In the genomic region with DNA sequence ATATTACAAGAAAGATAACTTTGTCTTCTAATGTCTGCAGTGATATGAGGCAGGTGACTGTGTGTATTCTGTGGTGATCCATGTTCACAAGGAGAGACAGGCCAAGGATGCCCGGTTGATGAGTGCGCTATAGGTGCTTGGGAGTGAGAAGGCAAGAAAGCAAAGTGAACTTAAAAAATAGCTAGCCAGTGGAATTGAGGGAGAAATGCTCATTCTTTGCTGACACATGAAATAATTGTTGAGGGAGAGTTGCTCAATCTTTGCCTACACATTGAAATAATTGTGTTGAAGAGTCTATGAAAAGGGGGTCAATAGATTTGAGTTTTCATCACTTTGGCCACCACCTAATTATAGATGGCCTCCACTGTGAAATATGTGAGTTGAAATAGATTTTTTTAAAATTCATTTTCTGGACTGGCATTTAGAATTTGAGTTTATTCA, we compare ENCODE assay signal across 14 cellular contexts.
DNase-seq lines count a peak whose midpoint lies in the region; ATAC-seq and TF ChIP-seq lines count a peak whose summit lies in the region.
"Had no signal": no experiment of that assay in that cellular context is flagged by ENCODE, and none has a peak within 500 bp of the region (broad histone marks: within the 10 kb centered on the region; RNA-seq: fewer than 3 reads in every experiment).

No MANE protein-coding gene starts in this region.

- peaks cover 58% of the 10 kb centered on the region for H3K27me3 Mint-ChIP-seq in activated CD8-positive, alpha-beta memory T cell treated with anti-CD3 and anti-CD28 coated beads, Interleukin-2, amount 10 ng/mL, durations not matched to agents 7 days and 5 days
- H3K27me3 Mint-ChIP-seq in activated naive CD8-positive, alpha-beta T cell = no peaks in the 10 kb centered on the region
- no peaks in the 10 kb centered on the region for H3K27me3 Mint-ChIP-seq in osteocyte (ENCODE audit: unreplicated experiment)

- intact Hi-C loops in psoas muscle (cut with DNase I) = no loop called here

- H3K4me3 Mint-ChIP-seq in activated CD8-positive, alpha-beta memory T cell treated with anti-CD3 and anti-CD28 coated beads, Interleukin-2, amount 10 ng/mL, durations not matched to agents 7 days and 5 days = no peak overlapping the region
- peak overlapping the region; percentile 1 for H3K4me3 Mint-ChIP-seq in activated naive CD8-positive, alpha-beta T cell
- no peak overlapping the region for H3K4me3 Mint-ChIP-seq in osteocyte (ENCODE audit: unreplicated experiment)

- no peaks in the 10 kb centered on the region for H3K4me1 ChIP-seq in psoas muscle
- H3K4me1 ChIP-seq: SJSA1 had no signal

- 96 to 100% (median 96%) methylated on average over 2 of the region's 2 CpGs for WGBS in psoas muscle, 3 donors

- no peaks in the 10 kb centered on the region for H3K36me3 ChIP-seq in psoas muscle (ENCODE audit: insufficient read depth in 1 of 2, low read depth in 1 of 2)

- TF ChIP-seq CTCF in osteocyte (IDR thresholded peaks at IDR 0.05) = no peak
- no peak for TF ChIP-seq CTCF in psoas muscle (IDR thresholded peaks at IDR 0.05)

- peaks cover 23% of the 10 kb centered on the region for H3K36me3 Mint-ChIP-seq in activated CD8-positive, alpha-beta memory T cell treated with anti-CD3 and anti-CD28 coated beads, Interleukin-2, amount 10 ng/mL, durations not matched to agents 7 days and 5 days
- peaks cover 21% of the 10 kb centered on the region for H3K36me3 Mint-ChIP-seq in activated naive CD8-positive, alpha-beta T cell
- peaks cover 11% of the 10 kb centered on the region for H3K36me3 Mint-ChIP-seq in osteocyte (ENCODE audit: unreplicated experiment)

- no peaks in the 10 kb centered on the region for H3K9me3 ChIP-seq in psoas muscle
- H3K9me3 ChIP-seq: SJSA1 had no signal

- H3K4me3 ChIP-seq in psoas muscle = no peak overlapping the region
- H3K4me3 ChIP-seq: lung, SJSA1 had no signal

- CTCF ChIA-PET in activated CD8-positive, alpha-beta memory T cell treated with anti-CD3 and anti-CD28 coated beads, Interleukin-2, amount 10 ng/mL, durations not matched to agents 7 days and 5 days (lab: Charles Lee) = interaction anchor here (0.7 kb wide), 1 partner anchor 497 kb away, joined by 3 read pairs; no protein-coding TSS in a partner anchor

- no peak overlapping the region for H3K27ac ChIP-seq in psoas muscle
- H3K27ac ChIP-seq: SJSA1 had no signal

- no peak for DNase-seq in activated CD8-positive, alpha-beta memory T cell treated with anti-CD3 and anti-CD28 coated beads, Interleukin-2, amount 10 ng/mL, durations not matched to agents 7 days and 5 days
- DNase-seq in activated CD8-positive, alpha-beta memory T cell treated with anti-CD3 and anti-CD28 coated beads, Interleukin-2, amount 50 U/mL, for 4 hours = no peak
- no peak for DNase-seq in osteocyte (ENCODE audit: extremely low spot score, unreplicated experiment)
- no peak for DNase-seq in psoas muscle
- DNase-seq in dermis blood vessel endothelial cell = no peak
- DNase-seq in HCEC 1CT = no peak
- DNase-seq: caudate nucleus; NCI-H345; stimulated activated CD4-positive, alpha-beta T cell treated with anti-CD3 and anti-CD28 coated beads, Interleukin-12 subunit alpha, Interleukin-12 subunit beta, amount 100 ng/mL, for 4 hours had no signal

- ATAC-seq in activated CD8-positive, alpha-beta memory T cell treated with anti-CD3 and anti-CD28 coated beads, Interleukin-2, amount 10 ng/mL, durations not matched to agents 7 days and 5 days = peak; percentile 17
- ATAC-seq in GM19372 (IDR thresholded peaks at IDR 0.05; ENCODE audit: low read depth, unreplicated experiment) = peak; percentile 7
- ATAC-seq in psoas muscle = no peak
- ATAC-seq: naive thymus-derived CD4-positive, alpha-beta T cell had no signal

- no peaks in the 10 kb centered on the region for H3K9me3 Mint-ChIP-seq in activated CD8-positive, alpha-beta memory T cell treated with anti-CD3 and anti-CD28 coated beads, Interleukin-2, amount 10 ng/mL, durations not matched to agents 7 days and 5 days (ENCODE audit: low read depth)
- H3K9me3 Mint-ChIP-seq in activated naive CD8-positive, alpha-beta T cell (ENCODE audit: low read depth) = no peaks in the 10 kb centered on the region
- H3K9me3 Mint-ChIP-seq in osteocyte (ENCODE audit: unreplicated experiment) = no peaks in the 10 kb centered on the region

- H3K27me3 ChIP-seq in psoas muscle (ENCODE audit: insufficient read depth in 3 of 3, low read length in 2 of 3) = no peaks in the 10 kb centered on the region
- H3K27me3 ChIP-seq: SJSA1 had no signal

- peaks cover 18% of the 10 kb centered on the region for H3K4me1 Mint-ChIP-seq in activated CD8-positive, alpha-beta memory T cell treated with anti-CD3 and anti-CD28 coated beads, Interleukin-2, amount 10 ng/mL, durations not matched to agents 7 days and 5 days
- H3K4me1 Mint-ChIP-seq in activated naive CD8-positive, alpha-beta T cell (ENCODE audit: low read depth) = peaks cover 19% of the 10 kb centered on the region
- H3K4me1 Mint-ChIP-seq in osteocyte (ENCODE audit: unreplicated experiment) = peaks cover 19% of the 10 kb centered on the region

- H3K27ac Mint-ChIP-seq in activated CD8-positive, alpha-beta memory T cell treated with anti-CD3 and anti-CD28 coated beads, Interleukin-2, amount 10 ng/mL, durations not matched to agents 7 days and 5 days = peak overlapping the region; percentile 13
- H3K27ac Mint-ChIP-seq in activated naive CD8-positive, alpha-beta T cell = peak overlapping the region; percentile 83
- H3K27ac Mint-ChIP-seq in osteocyte (ENCODE audit: unreplicated experiment) = peak overlapping the region; percentile 25

Comparison
In these comparisons a context has a peak if more than half of its experiments do, and no peak if none do; other contexts are left out.
1. ATAC-seq: peak in activated CD8-positive, alpha-beta memory T cell treated with anti-CD3 and anti-CD28 coated beads, Interleukin-2, amount 10 ng/mL, durations not matched to agents 7 days and 5 days (single experiment) and GM19372 (single experiment); none in psoas muscle (0 of 4).
2. H3K27ac Mint-ChIP-seq: peak in every context shown above with its lines; median percentile 83 in activated naive CD8-positive, alpha-beta T cell; 25 in osteocyte; 13 in activated CD8-positive, alpha-beta memory T cell treated with anti-CD3 and anti-CD28 coated beads, Interleukin-2, amount 10 ng/mL, durations not matched to agents 7 days and 5 days.